In genomic region chr3:20103731-20104130, GRCh38 we compare ENCODE assay signal across 11 cellular contexts.
DNase-seq lines count a peak whose midpoint lies in the region; ATAC-seq, FAIRE-seq and TF ChIP-seq lines count a peak whose summit lies in the region.
"Had no signal": no experiment of that assay in that cellular context is flagged by ENCODE, and none has a peak within 500 bp of the region (broad histone marks: within the 10 kb centered on the region; RNA-seq: fewer than 3 reads in every experiment).

No MANE protein-coding gene starts in this region.

- RAD21 ChIA-PET in GM12878 (lab: Charles Lee; ENCODE audit: unreplicated experiment) = interaction anchor here (1.0 to 2.0 kb wide), 2 partner anchors 60 to 62 kb away, joined by 3 to 11 read pairs; partner anchors contain the start of gene KAT2B

- TF ChIP-seq POLR2A in GM12878 (IDR thresholded peaks at IDR 0.05; ENCODE audit: low read depth, low read length) (no peak), GM12891 (IDR thresholded peaks at IDR 0.05; ENCODE audit: low read depth, low read length) (no peak)

- WGBS in GM12878 (ENCODE audit: insufficient coverage, insufficient replicate concordance, low lambda C conversion rate, missing lambda C conversion rate) = 100% methylated on average over 1 of the region's 1 CpG

- H2AFZ ChIP-seq in GM12878 (ENCODE audit: control insufficient read depth, low read depth, low read length) = no peak overlapping the region

- no peak for TF ChIP-seq CTCF in GM12878 (IDR thresholded peaks at IDR 0.05 in 2 of 3, conservative IDR thresholded peaks at IDR 0.05 in 1 of 3; ENCODE audit: control insufficient read depth in 2 of 3, extremely low read depth in 1 of 3, insufficient read depth in 1 of 3, low read depth in 3 of 3, low read length in 3 of 3)

- CTCF ChIA-PET in GM12878 (lab: Yijun Ruan, JAX) = interaction anchor here (0.9 to 1.8 kb wide), 6 partner anchors 19 to 218 kb away, joined by 3 to 4 read pairs (median 4); no protein-coding TSS in a partner anchor

- no peak for TF ChIP-seq RAD21 in GM12878 (IDR thresholded peaks at IDR 0.05; ENCODE audit: insufficient read depth, low read depth, low read length)

- no TSS peak for BruUV-seq in GM12878 (replicated peaks; lab: Mats Ljungman, UMichigan)

- H3K79me2 ChIP-seq in GM12878 (ENCODE audit: control insufficient read depth, insufficient read depth, low read length) = no peaks in the 10 kb centered on the region

- SMC1A ChIA-PET in GM12878 (lab: Charles Lee; ENCODE audit: uncharacterized antibody, unreplicated experiment) = interaction anchor here (0.5 to 2.7 kb wide), 13 partner anchors 11 to 1360 kb away, joined by 3 to 12 read pairs (median 4); partner anchors contain the start of genes KAT2B and SGO1

- no peaks in the 10 kb centered on the region for H3K36me3 ChIP-seq in GM12878 (ENCODE audit: control insufficient read depth in 2 of 2, insufficient read depth in 2 of 2, low read length in 1 of 2)
- H3K36me3 ChIP-seq: ascending aorta had no signal

- TF ChIP-seq EP300 in GM12878 (IDR thresholded peaks at IDR 0.05; ENCODE audit: borderline replicate concordance in 1 of 2, control insufficient read depth in 1 of 2, low read depth in 2 of 2, low read length in 2 of 2) = no peak

- ATAC-seq in GM18498 (IDR thresholded peaks at IDR 0.05; ENCODE audit: unreplicated experiment) (peak; percentile 40), GM19452 (IDR thresholded peaks at IDR 0.05; ENCODE audit: unreplicated experiment) (peak; percentile 23), HG03066 (IDR thresholded peaks at IDR 0.05; ENCODE audit: low read depth, unreplicated experiment) (peak; percentile 12), GM12878 (peak; percentile 33)

- no peak overlapping the region for H3K9ac ChIP-seq in GM12878 (ENCODE audit: control insufficient read depth, insufficient read depth, low read length)

- intact Hi-C loops in GM12878 (cut with micrococcal nuclease; ENCODE audit: unreplicated experiment) = no loop called here

- POLR2A ChIA-PET in GM12878 (lab: Charles Lee) = interaction anchor here (1.0 kb wide), 1 partner anchor 18 kb away, joined by 4 read pairs; no protein-coding TSS in a partner anchor

- in situ Hi-C loops in GM12878 (cut with MboI) = no loop called here

- FAIRE-seq in GM12878 (lab: Jason Lieb, UNC) (no peak), GM12891 (lab: Jason Lieb, UNC) (no peak)
- FAIRE-seq: D721Med had no signal

- DNase-seq in GM12878 (ENCODE audit: low read depth, low spot score) = no peak
- no peak for DNase-seq in GM12891 (ENCODE audit: insufficient read length, low spot score)
- DNase-seq in NCI-H187 (lab: John Stamatoyannopoulos, UW) = no peak
- DNase-seq in cerebellar nuclear complex (lab: John Stamatoyannopoulos, UW) = no peak
- no peak for DNase-seq in NCI-H446 (lab: John Stamatoyannopoulos, UW)
- DNase-seq: NCI-H1092 had no signal

- H4K20me1 ChIP-seq in GM12878 (ENCODE audit: control insufficient read depth, insufficient read depth) = no peaks in the 10 kb centered on the region

- H3K4me1 ChIP-seq in GM12878 (ENCODE audit: control insufficient read depth, insufficient read depth, low read length) = peaks cover 16% of the 10 kb centered on the region
- H3K4me1 ChIP-seq: ascending aorta had no signal

- H3K27ac ChIP-seq in GM12878 (ENCODE audit: control insufficient read depth, insufficient read depth) = no peak overlapping the region
- H3K27ac ChIP-seq: ascending aorta had no signal

- H3K4me2 ChIP-seq in GM12878 (ENCODE audit: control insufficient read depth, insufficient read depth) = no peak overlapping the region

- H3K9me3 ChIP-seq in GM12878 (replicated peaks; ENCODE audit: control insufficient read depth, insufficient read depth, low read length) = no peaks in the 10 kb centered on the region
- H3K9me3 ChIP-seq: ascending aorta had no signal

- no peak overlapping the region for H3K4me3 ChIP-seq in GM12878
- H3K4me3 ChIP-seq: ascending aorta had no signal

- no peaks in the 10 kb centered on the region for H3K27me3 ChIP-seq in GM12878 (replicated peaks in 1 of 2; ENCODE audit: control insufficient read depth in 2 of 2, insufficient read depth in 2 of 2, low read length in 1 of 2)
- H3K27me3 ChIP-seq: ascending aorta had no signal

TF ChIP-seq in GM12878, 131 proteins besides CTCF, POLR2A, EP300 and RAD21:
- no peak for TF ChIP-seq ZNF207 (IDR thresholded peaks at IDR 0.05; ENCODE audit: borderline replicate concordance)
- no peak for TF ChIP-seq IRF5 (IDR thresholded peaks at IDR 0.05; ENCODE audit: borderline replicate concordance)
- no peak for TF ChIP-seq TAF1 (IDR thresholded peaks at IDR 0.05; ENCODE audit: borderline replicate concordance, low read depth, low read length)
- TF ChIP-seq HSF1 (IDR thresholded peaks at IDR 0.05; ENCODE audit: low read depth, low read length) = no peak

TF ChIP-seq in GM12891, 5 proteins besides CTCF, POLR2A, EP300 and RAD21:
- TF ChIP-seq PAX5 (IDR thresholded peaks at IDR 0.05; ENCODE audit: insufficient read depth, low read length, severe bottlenecking) = no peak
- TF ChIP-seq TAF1 (IDR thresholded peaks at IDR 0.05; ENCODE audit: low read depth, low read length) = no peak
- TF ChIP-seq POLR2AphosphoS5 (IDR thresholded peaks at IDR 0.05; ENCODE audit: low read depth, low read length) = no peak
- TF ChIP-seq POU2F2 (IDR thresholded peaks at IDR 0.05; ENCODE audit: low read depth, low read length) = no peak
- no peak for TF ChIP-seq SPI1 (IDR thresholded peaks at IDR 0.05; ENCODE audit: low read depth, low read length)
